ENCODE assay signal across 9 cellular contexts in the genomic region with DNA sequence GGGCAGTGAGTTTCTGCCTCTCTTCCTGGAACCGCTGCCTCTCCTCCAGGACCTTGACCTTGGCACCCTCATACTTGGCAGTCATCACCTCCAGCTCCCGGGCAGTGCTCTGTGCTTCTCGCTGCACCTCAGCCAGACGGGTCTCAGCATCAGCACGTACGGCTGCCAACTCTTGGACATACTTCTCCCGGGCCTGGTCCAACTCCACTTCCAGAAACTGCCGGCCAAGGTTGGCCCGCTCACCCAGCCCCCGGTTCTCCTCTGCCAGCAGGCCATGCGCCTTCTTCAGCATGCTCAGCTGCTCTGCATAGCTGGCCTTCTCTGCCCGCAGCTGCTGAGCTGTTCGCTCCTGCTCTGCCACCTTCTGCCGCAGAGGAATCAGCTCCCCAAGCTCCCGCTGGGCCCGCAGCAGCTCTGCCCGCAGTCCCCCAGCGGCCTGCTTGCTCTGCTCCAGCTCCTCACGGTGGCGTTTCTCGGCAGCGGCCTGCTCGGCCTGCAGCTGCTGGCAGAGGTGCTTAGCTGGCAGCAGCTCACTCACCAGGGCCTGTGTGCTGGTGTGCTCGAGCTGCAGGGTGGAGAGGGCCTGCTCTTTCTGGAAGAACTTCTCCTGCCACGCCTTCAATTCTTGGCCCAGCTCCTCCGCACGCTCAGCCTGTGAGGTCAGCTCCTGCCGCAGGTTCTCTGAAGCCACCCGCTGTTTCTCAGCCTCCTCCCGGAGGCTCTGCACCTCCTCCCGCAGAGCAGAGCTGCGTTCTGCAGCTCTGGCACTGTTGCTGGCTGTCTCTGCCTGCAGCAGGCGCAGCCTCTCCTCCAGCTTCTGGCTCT. TPM values are rescaled to one million over a fixed set of nuclear protein-coding genes. Genes with fewer than 3 reads are reported as not detected.
DNase-seq lines count a peak whose midpoint lies in the region; ATAC-seq, FAIRE-seq and TF ChIP-seq lines count a peak whose summit lies in the region.
"Had no signal": no experiment of that assay in that cellular context is flagged by ENCODE, and none has a peak within 500 bp of the region (broad histone marks: within the 10 kb centered on the region; RNA-seq: fewer than 3 reads in every experiment).

No MANE protein-coding gene starts in this region.

- POLR2A ChIA-PET in HepG2 (lab: Yijun Ruan, JAX): no interaction called here

- H2AFZ ChIP-seq in HepG2 (ENCODE audit: low read length): no peak overlapping the region

- FAIRE-seq in HepG2 (lab: Jason Lieb, UNC): no peak

- ATAC-seq in HepG2 (no peak), HG02759 (IDR thresholded peaks at IDR 0.05; ENCODE audit: unreplicated experiment) (no peak), GM19463 (IDR thresholded peaks at IDR 0.05; ENCODE audit: unreplicated experiment) (no peak)

- H3K27ac ChIP-seq in HepG2 (ENCODE audit: extremely low read length, insufficient read depth, low read length) (no peak overlapping the region), WERI-Rb-1 (no peak overlapping the region)

- 0 out of 4 replicates have a peak, but pooled peaks of 1 of the 2 experiments have one; percentile 7 for TF ChIP-seq POLR2A in HepG2 (IDR thresholded peaks at IDR 0.05; ENCODE audit: insufficient read depth in 1 of 2, low read depth in 2 of 2, low read length in 2 of 2)

- no peak for TF ChIP-seq CTCF in HepG2 (CRISPR knock-in tag; IDR thresholded peaks at IDR 0.05)
- TF ChIP-seq CTCF in WERI-Rb-1 (IDR thresholded peaks at IDR 0.05; ENCODE audit: low read depth, low read length): no peak

- in situ Hi-C loops in HepG2 (cut with HindIII; ENCODE audit: extremely low pct_ligation_motif_present, low pct_unique_long_range_greater_than_20kb): no loop called here

- DNase-seq in cerebellar cortex (ENCODE audit: low spot score) (peak; percentile 42), HepG2 (ENCODE audit: low spot score) (no peak), stromal cell of bone marrow (ENCODE audit: low read depth) (peak; percentile 50), WERI-Rb-1 (no peak)
- DNase-seq in stimulated activated CD4-positive, alpha-beta T cell treated with anti-CD3 and anti-CD28 coated beads, Interleukin-2, amount 100 ng/mL, for 24 hours: no peak
- DNase-seq: effector CD8-positive, alpha-beta T cell had no signal

- H4K20me1 ChIP-seq in HepG2 (ENCODE audit: insufficient read depth, low read length): no peaks in the 10 kb centered on the region

- peak; percentile 88 for TF ChIP-seq EP300 in Ishikawa (IDR thresholded peaks at IDR 0.05; ENCODE audit: borderline replicate concordance)
- TF ChIP-seq EP300 in HepG2 (IDR thresholded peaks at IDR 0.05; ENCODE audit: low read depth in 2 of 2, low read length in 2 of 2): no peak
- no peak for TF ChIP-seq EP300 in HepG2 (CRISPR knock-in tag; IDR thresholded peaks at IDR 0.05; ENCODE audit: borderline replicate concordance)

- no peak overlapping the region for H3K4me3 ChIP-seq in HepG2 (replicated peaks in 1 of 3; ENCODE audit: insufficient read depth in 1 of 3, low read depth in 2 of 3, low read length in 3 of 3)
- no peak overlapping the region for H3K4me3 ChIP-seq in WERI-Rb-1 (ENCODE audit: low read depth, low read length)

- no peak overlapping the region for H3K4me2 ChIP-seq in HepG2 (ENCODE audit: low read depth, low read length)

- BruUV-seq in HepG2 (replicated peaks; lab: Mats Ljungman, UMichigan): no TSS peak

- H3K27me3 ChIP-seq in HepG2 (ENCODE audit: control insufficient read depth in 1 of 2, insufficient read depth in 2 of 2, low read length in 2 of 2): no peaks in the 10 kb centered on the region
- H3K27me3 ChIP-seq in WERI-Rb-1 (ENCODE audit: insufficient read depth, low read depth, severe bottlenecking): no peaks in the 10 kb centered on the region

- WGBS in HepG2 (ENCODE audit: low lambda C conversion rate): 98% methylated on average over 17 of the region's 33 CpGs

- H3K36me3 ChIP-seq in HepG2 (replicated peaks in 1 of 2; ENCODE audit: control insufficient read depth in 1 of 2, insufficient read depth in 2 of 2, low read length in 2 of 2) (peaks cover 70 to 98% of the 10 kb centered on the region in 2 experiments), WERI-Rb-1 (peaks cover 98% of the 10 kb centered on the region)

- H3K9ac ChIP-seq in HepG2 (ENCODE audit: insufficient read depth, low read depth, low read length): no peak overlapping the region

- CTCF ChIA-PET in HepG2 (lab: Yijun Ruan, JAX; ENCODE audit: low intra/inter-chr PET ratio, low total read pairs): no interaction called here

- H3K79me2 ChIP-seq in HepG2 (ENCODE audit: insufficient read depth, low read length): no peaks in the 10 kb centered on the region

- intact Hi-C loops in HepG2 (cut with micrococcal nuclease; ENCODE audit: unreplicated experiment): no loop called here

- no peak; the same call in 1 of the 2 replicates for TF ChIP-seq RAD21 in Ishikawa (IDR thresholded peaks at IDR 0.05; ENCODE audit: low read depth)
- no peak for TF ChIP-seq RAD21 in HepG2 (CRISPR knock-in tag; IDR thresholded peaks at IDR 0.05)

- H3K4me1 ChIP-seq in HepG2 (ENCODE audit: insufficient read depth, low read length): no peaks in the 10 kb centered on the region

- H3K9me3 ChIP-seq in HepG2 (ENCODE audit: low read length) (no peaks in the 10 kb centered on the region), WERI-Rb-1 (ENCODE audit: severe bottlenecking) (no peaks in the 10 kb centered on the region)

TF ChIP-seq in Ishikawa, 13 proteins besides CTCF, POLR2A, EP300 and RAD21 (continues in another document):
- TF ChIP-seq TEAD4 (IDR thresholded peaks at IDR 0.05): peak; percentile 84
- TF ChIP-seq, protein P1, sequence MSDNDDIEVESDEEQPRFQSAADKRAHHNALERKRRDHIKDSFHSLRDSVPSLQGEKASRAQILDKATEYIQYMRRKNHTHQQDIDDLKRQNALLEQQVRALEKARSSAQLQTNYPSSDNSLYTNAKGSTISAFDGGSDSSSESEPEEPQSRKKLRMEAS (IDR thresholded peaks at IDR 0.05): peak; percentile 84
- no peak for TF ChIP-seq FOXM1 (IDR thresholded peaks at IDR 0.05; ENCODE audit: borderline replicate concordance, low read depth)

TF ChIP-seq in HepG2, 621 proteins besides CTCF, POLR2A, EP300 and RAD21:
- TF ChIP-seq ZIK1 (CRISPR knock-in tag; IDR thresholded peaks at IDR 0.05; ENCODE audit: borderline replicate concordance, low read depth): no peak
- peak; percentile 70 for TF ChIP-seq AGO2 (optimal IDR thresholded peaks at IDR 0.05; ENCODE audit: low read depth, low read length)

RNA-seq across cellular contexts. Expression of a gene that starts 14.4 kb away (rescaled TPM):
- total RNA-seq in HepG2 (2016; rRNA removed; fragmentation: Illumina TruSeq; extraction: Trizol): 1.0 and 4.1 TPM in 2 replicates
- 0.40 and 0.44 TPM in 2 replicates for total RNA-seq in HepG2 (2016; cell fraction: cytosol; rRNA removed; fragmentation: Illumina TruSeq; extraction: Trizol; ENCODE audit: low read depth)
- total RNA-seq in HepG2 (2016; cell fraction: insoluble cytoplasmic fraction; rRNA removed; fragmentation: Illumina TruSeq; extraction: Trizol): 0.56 and 5.0 TPM in 2 replicates
- 0.83 and 0.93 TPM in 2 replicates for total RNA-seq in HepG2 (2016; cell fraction: membrane; rRNA removed; fragmentation: Illumina TruSeq; extraction: Trizol)
- total RNA-seq in HepG2 (2016; cell fraction: nucleus; rRNA removed; fragmentation: Illumina TruSeq; extraction: Trizol): 9.0 and 13.2 TPM in 2 replicates
- 12.6 and 12.8 TPM in 2 replicates for polyA plus RNA-seq in HepG2 (2011; rRNA removed)
- polyA plus RNA-seq in HepG2 (2011; cell fraction: cytosol; rRNA removed): 2.0 and 3.4 TPM in 2 replicates
- 74.1 and 107 TPM in 2 replicates for polyA plus RNA-seq in HepG2 (2011; cell fraction: nucleus; rRNA removed)
- polyA plus RNA-seq in HepG2 (2012): 6.4 and 9.6 TPM in 2 replicates
- polyA plus RNA-seq in HepG2 (2016; cell fraction: cytosol; fragmentation: Illumina TruSeq; extraction: Trizol; ENCODE audit: low read depth): 0.65 and 0.94 TPM in 2 replicates
- 0.89 and 1.3 TPM in 2 replicates for polyA plus RNA-seq in HepG2 (2016; cell fraction: insoluble cytoplasmic fraction; fragmentation: Illumina TruSeq; extraction: Trizol; ENCODE audit: low read depth)
- polyA plus RNA-seq in HepG2 (2016; cell fraction: membrane; fragmentation: Illumina TruSeq; extraction: Trizol; ENCODE audit: low read depth): 1.1 and 1.4 TPM in 2 replicates
- 40.3 and 43.0 TPM in 2 replicates for polyA plus RNA-seq in HepG2 (2016; cell fraction: nucleus; fragmentation: Illumina TruSeq; extraction: Trizol; ENCODE audit: insufficient read depth, low read depth)
- 13.0 and 17.5 TPM in 2 replicates for polyA minus RNA-seq in HepG2 (2011; rRNA and poly(A)+ RNA removed; ENCODE audit: low replicate concordance)
- polyA minus RNA-seq in HepG2 (2011; cell fraction: cytosol; rRNA and poly(A)+ RNA removed): 1.2 and 1.4 TPM in 2 replicates
- polyA minus RNA-seq in HepG2 (2011; cell fraction: nucleus; rRNA and poly(A)+ RNA removed): 18.8 and 20.0 TPM in 2 replicates

Comparison
In these comparisons a context has a peak if more than half of its experiments do, and no peak if none do; other contexts are left out.
1. DNase-seq: peak in cerebellar cortex (single experiment) and stromal cell of bone marrow (single experiment); none in HepG2 (single experiment), stimulated activated CD4-positive, alpha-beta T cell treated with anti-CD3 and anti-CD28 coated beads, Interleukin-2, amount 100 ng/mL, for 24 hours (0 of 2) and WERI-Rb-1 (single experiment).